In the genomic region with DNA sequence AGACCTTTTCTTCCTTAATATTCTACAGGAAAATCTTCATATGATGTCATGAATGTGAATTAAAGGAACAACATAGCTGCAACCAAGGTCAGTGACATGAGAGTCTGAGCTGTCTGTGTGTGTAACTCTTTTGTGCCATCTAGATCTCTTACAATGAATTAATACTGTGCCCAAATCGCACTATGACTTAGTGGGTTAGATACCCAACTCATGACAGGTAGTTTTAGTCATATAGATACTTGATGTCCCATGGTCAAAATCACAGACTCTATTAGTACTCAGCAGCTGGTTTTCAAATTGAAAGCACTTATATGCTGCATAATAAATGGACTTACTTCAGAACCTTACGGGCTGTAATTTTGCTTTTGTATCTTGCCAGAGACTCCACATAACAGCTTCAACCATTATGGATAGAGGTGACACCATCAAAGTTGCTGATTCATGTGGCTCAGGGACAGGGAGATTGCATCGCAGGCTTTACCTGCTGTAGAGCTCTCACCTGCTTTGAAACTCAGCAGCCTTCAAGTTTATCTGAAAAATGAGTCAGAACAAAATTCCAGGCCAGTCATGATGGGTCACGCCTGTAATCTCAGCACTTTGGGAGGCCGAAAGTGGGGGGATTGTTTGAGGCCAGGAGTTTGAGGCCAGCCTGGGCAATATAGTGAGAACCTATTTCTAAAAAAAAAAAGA, we compare ENCODE assay signal across 1 cellular context.
TF ChIP-seq lines count a peak whose summit lies in the region.

No MANE protein-coding gene starts in this region.

TF ChIP-seq in A549, 52 proteins besides CTCF, POLR2A, EP300 and RAD21:
- TF ChIP-seq TP53 (CRISPR knock-in tag; IDR thresholded peaks at IDR 0.05) (no peak), ZNF302 (CRISPR knock-in tag; IDR thresholded peaks at IDR 0.05) (no peak), KDM5A (IDR thresholded peaks at IDR 0.05) (no peak), CEBPB (IDR thresholded peaks at IDR 0.05) (no peak), CBX8 (IDR thresholded peaks at IDR 0.05) (no peak), NPAS2 (CRISPR knock-in tag; IDR thresholded peaks at IDR 0.05; ENCODE audit: borderline replicate concordance) (no peak), HOXA7 (CRISPR knock-in tag; IDR thresholded peaks at IDR 0.05) (no peak), GATA3 (IDR thresholded peaks at IDR 0.05; ENCODE audit: borderline replicate concordance) (no peak), ATOH8 (CRISPR knock-in tag; IDR thresholded peaks at IDR 0.05; ENCODE audit: low read depth) (no peak), NR3C1 (IDR thresholded peaks at IDR 0.05) (no peak), PHF8 (IDR thresholded peaks at IDR 0.05; ENCODE audit: borderline replicate concordance, low read depth) (no peak), ELK1 (IDR thresholded peaks at IDR 0.05; ENCODE audit: low read depth, low read length) (no peak)
- TF ChIP-seq, protein P1, sequence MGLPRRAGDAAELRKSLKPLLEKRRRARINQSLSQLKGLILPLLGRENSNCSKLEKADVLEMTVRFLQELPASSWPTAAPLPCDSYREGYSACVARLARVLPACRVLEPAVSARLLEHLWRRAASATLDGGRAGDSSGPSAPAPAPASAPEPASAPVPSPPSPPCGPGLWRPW (IDR thresholded peaks at IDR 0.05) = no peak
- TF ChIP-seq, protein P2, sequence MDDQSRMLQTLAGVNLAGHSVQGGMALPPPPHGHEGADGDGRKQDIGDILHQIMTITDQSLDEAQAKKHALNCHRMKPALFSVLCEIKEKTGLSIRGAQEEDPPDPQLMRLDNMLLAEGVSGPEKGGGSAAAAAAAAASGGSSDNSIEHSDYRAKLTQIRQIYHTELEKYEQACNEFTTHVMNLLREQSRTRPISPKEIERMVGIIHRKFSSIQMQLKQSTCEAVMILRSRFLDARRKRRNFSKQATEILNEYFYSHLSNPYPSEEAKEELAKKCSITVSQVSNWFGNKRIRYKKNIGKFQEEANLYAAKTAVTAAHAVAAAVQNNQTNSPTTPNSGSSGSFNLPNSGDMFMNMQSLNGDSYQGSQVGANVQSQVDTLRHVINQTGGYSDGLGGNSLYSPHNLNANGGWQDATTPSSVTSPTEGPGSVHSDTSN (IDR thresholded peaks at IDR 0.05) = no peak
- TF ChIP-seq, protein P3, sequence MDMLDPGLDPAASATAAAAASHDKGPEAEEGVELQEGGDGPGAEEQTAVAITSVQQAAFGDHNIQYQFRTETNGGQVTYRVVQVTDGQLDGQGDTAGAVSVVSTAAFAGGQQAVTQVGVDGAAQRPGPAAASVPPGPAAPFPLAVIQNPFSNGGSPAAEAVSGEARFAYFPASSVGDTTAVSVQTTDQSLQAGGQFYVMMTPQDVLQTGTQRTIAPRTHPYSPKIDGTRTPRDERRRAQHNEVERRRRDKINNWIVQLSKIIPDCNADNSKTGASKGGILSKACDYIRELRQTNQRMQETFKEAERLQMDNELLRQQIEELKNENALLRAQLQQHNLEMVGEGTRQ (IDR thresholded peaks at IDR 0.05) = no peak
- TF ChIP-seq, protein P4, sequence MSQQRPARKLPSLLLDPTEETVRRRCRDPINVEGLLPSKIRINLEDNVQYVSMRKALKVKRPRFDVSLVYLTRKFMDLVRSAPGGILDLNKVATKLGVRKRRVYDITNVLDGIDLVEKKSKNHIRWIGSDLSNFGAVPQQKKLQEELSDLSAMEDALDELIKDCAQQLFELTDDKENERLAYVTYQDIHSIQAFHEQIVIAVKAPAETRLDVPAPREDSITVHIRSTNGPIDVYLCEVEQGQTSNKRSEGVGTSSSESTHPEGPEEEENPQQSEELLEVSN (IDR thresholded peaks at IDR 0.05; ENCODE audit: borderline replicate concordance, low read depth) = no peak
